Comparison of ENCODE assay signal across 17 cellular contexts in genomic region chr20:36385503-36385902, GRCh38.
DNase-seq lines count a peak whose midpoint lies in the region; ATAC-seq and TF ChIP-seq lines count a peak whose summit lies in the region.
"Had no signal": no experiment of that assay in that cellular context is flagged by ENCODE, and none has a peak within 500 bp of the region (broad histone marks: within the 10 kb centered on the region; RNA-seq: fewer than 3 reads in every experiment).

No MANE protein-coding gene starts in this region.

- DNase-seq in SK-N-SH, result peak; percentile 51
- DNase-seq in WERI-Rb-1, result peak; percentile 80
- peak; percentile 64 for DNase-seq in glutamatergic neuron
- no peak for DNase-seq in effector memory CD8-positive, alpha-beta T cell
- no peak for DNase-seq in SJCRH30
- no peak for DNase-seq in activated CD4-positive, alpha-beta T cell treated with anti-CD3 and anti-CD28 coated beads for 36 hours
- no peak for DNase-seq in foreskin fibroblast
- DNase-seq: 8988T; CD4-positive, alpha-beta memory T cell; DMS153; DMS79 treated with DMSO at 0.1 percent for 48 hours; H9 had no signal

- TF ChIP-seq CTCF in SK-N-SH (IDR thresholded peaks at IDR 0.05) (no peak), WERI-Rb-1 (IDR thresholded peaks at IDR 0.05; ENCODE audit: low read depth, low read length) (no peak), glutamatergic neuron (IDR thresholded peaks at IDR 0.05; ENCODE audit: partially characterized antibody, unreplicated experiment) (no peak), foreskin fibroblast (IDR thresholded peaks at IDR 0.05; ENCODE audit: low read depth, low read length) (no peak)

- H3K36me3 ChIP-seq in SK-N-SH (replicated peaks in 1 of 2; ENCODE audit: control insufficient read depth in 1 of 2, insufficient read depth in 2 of 2, low read length in 1 of 2) (no peaks in the 10 kb centered on the region), WERI-Rb-1 (no peaks in the 10 kb centered on the region), SJCRH30 (no peaks in the 10 kb centered on the region)
- H3K36me3 ChIP-seq: BLaER1 had no signal

- H4K20me1 ChIP-seq in SK-N-SH (ENCODE audit: insufficient read depth), result no peaks in the 10 kb centered on the region; the same call in 1 of the 2 replicates

- H3K9me2 ChIP-seq in SK-N-SH, result no peaks in the 10 kb centered on the region

- CTCF ChIA-PET in SK-N-SH (lab: Yijun Ruan, JAX), result interaction anchor here (1.2 to 2.1 kb wide), 3 partner anchors 14 to 54 kb away, joined by 4 to 7 read pairs (median 4); no protein-coding TSS in a partner anchor
- CTCF ChIA-PET in activated CD4-positive, alpha-beta T cell treated with anti-CD3 and anti-CD28 coated beads for 36 hours (lab: Charles Lee), result no interaction called here

- H3K9me3 ChIP-seq in SK-N-SH (no peaks in the 10 kb centered on the region), WERI-Rb-1 (ENCODE audit: severe bottlenecking) (no peaks in the 10 kb centered on the region), SJCRH30 (replicated peaks) (no peaks in the 10 kb centered on the region)
- H3K9me3 ChIP-seq: BLaER1 had no signal

- no peak overlapping the region for H3K4me2 ChIP-seq in SK-N-SH
- H3K4me2 ChIP-seq: BLaER1 had no signal

- H3K9ac ChIP-seq in SK-N-SH, result no peak overlapping the region
- H3K9ac ChIP-seq: BLaER1 had no signal

- 0% methylated on average over 1 of the region's 3 CpGs for WGBS in SK-N-SH (ENCODE audit: low lambda C conversion rate)

- peaks cover 0 to 7% of the 10 kb centered on the region in 2 experiments; a peak in 1 of 4 replicates for H3K4me1 ChIP-seq in SK-N-SH (ENCODE audit: control insufficient read depth in 1 of 2, insufficient read depth in 2 of 2, low read depth in 1 of 2, low read length in 1 of 2)
- H3K4me1 ChIP-seq in SJCRH30, result no peaks in the 10 kb centered on the region
- H3K4me1 ChIP-seq: BLaER1 had no signal

- H3K4me1 Mint-ChIP-seq in glutamatergic neuron (ENCODE audit: low read depth, unreplicated experiment), result peaks cover 7% of the 10 kb centered on the region
- H3K4me1 Mint-ChIP-seq in effector memory CD8-positive, alpha-beta T cell (ENCODE audit: low read depth in 2 of 2), result no peaks in the 10 kb centered on the region
- no peaks in the 10 kb centered on the region for H3K4me1 Mint-ChIP-seq in activated CD4-positive, alpha-beta T cell treated with anti-CD3 and anti-CD28 coated beads for 36 hours
- H3K4me1 Mint-ChIP-seq: CD14-positive monocyte; CD4-positive, alpha-beta memory T cell had no signal

- no peak overlapping the region for H3K4me3 ChIP-seq in SK-N-SH (ENCODE audit: low read depth in 2 of 2, low read length in 1 of 2)
- H3K4me3 ChIP-seq in WERI-Rb-1 (ENCODE audit: low read depth, low read length), result no peak overlapping the region
- H3K4me3 ChIP-seq in SJCRH30, result no peak overlapping the region
- H3K4me3 ChIP-seq in foreskin fibroblast (ENCODE audit: low read depth in 1 of 2, low read length in 2 of 2), result no peak overlapping the region
- H3K4me3 ChIP-seq: BLaER1, GM12878 had no signal

- H3K27ac ChIP-seq in SK-N-SH (ENCODE audit: low read depth in 2 of 2, low read length in 1 of 2) (0 out of 4 replicates have a peak overlapping the region, but pooled peaks of 1 of the 2 experiments have one; percentile 11), WERI-Rb-1 (peak overlapping the region; percentile 72), SJCRH30 (no peak overlapping the region)
- H3K27ac ChIP-seq: BLaER1 had no signal

- H3K79me2 ChIP-seq in SK-N-SH (ENCODE audit: insufficient read depth), result no peaks in the 10 kb centered on the region

- no peak overlapping the region for H3K27ac Mint-ChIP-seq in glutamatergic neuron (ENCODE audit: unreplicated experiment)
- no peak overlapping the region for H3K27ac Mint-ChIP-seq in effector memory CD8-positive, alpha-beta T cell
- no peak overlapping the region for H3K27ac Mint-ChIP-seq in activated CD4-positive, alpha-beta T cell treated with anti-CD3 and anti-CD28 coated beads for 36 hours
- H3K27ac Mint-ChIP-seq: CD14-positive monocyte; CD4-positive, alpha-beta memory T cell had no signal

- H3K4me3 Mint-ChIP-seq in glutamatergic neuron (ENCODE audit: unreplicated experiment), result peak overlapping the region; percentile 23
- no peak overlapping the region for H3K4me3 Mint-ChIP-seq in effector memory CD8-positive, alpha-beta T cell
- no peak overlapping the region for H3K4me3 Mint-ChIP-seq in activated CD4-positive, alpha-beta T cell treated with anti-CD3 and anti-CD28 coated beads for 36 hours
- H3K4me3 Mint-ChIP-seq: CD14-positive monocyte; CD4-positive, alpha-beta memory T cell; H9 had no signal

- POLR2A ChIA-PET in SK-N-SH (lab: Yijun Ruan, JAX), result no interaction called here
- POLR2A ChIA-PET in activated CD4-positive, alpha-beta T cell treated with anti-CD3 and anti-CD28 coated beads for 36 hours (lab: Charles Lee), result no interaction called here

- TF ChIP-seq RAD21 in SK-N-SH (IDR thresholded peaks at IDR 0.05; ENCODE audit: low read length), result no peak

- intact Hi-C loops in activated CD4-positive, alpha-beta T cell treated with anti-CD3 and anti-CD28 coated beads for 36 hours (cut with DNase I, micrococcal nuclease), result no loop called here

- TF ChIP-seq EP300 in SK-N-SH (IDR thresholded peaks at IDR 0.05; ENCODE audit: borderline replicate concordance in 1 of 2, low read depth in 1 of 2, low read length in 1 of 2), result no peak; a peak in 1 of 4 replicates

- H3K27me3 ChIP-seq in SK-N-SH (ENCODE audit: insufficient read depth) (no peaks in the 10 kb centered on the region), WERI-Rb-1 (ENCODE audit: insufficient read depth, low read depth, severe bottlenecking) (no peaks in the 10 kb centered on the region), SJCRH30 (0 out of 2 replicates have a peak, but pooled peaks cover 3% of the 10 kb centered on the region)
- H3K27me3 ChIP-seq: BLaER1 had no signal

- H2AFZ ChIP-seq in SK-N-SH (ENCODE audit: low read depth), result no peak overlapping the region

- no peak for ATAC-seq in SK-N-SH treated with all-trans-retinoic acid at 6 μM for 48 hours
- no peak for ATAC-seq in effector memory CD8-positive, alpha-beta T cell (replicated peaks)
- no peak for ATAC-seq in activated CD4-positive, alpha-beta T cell treated with anti-CD3 and anti-CD28 coated beads for 36 hours
- ATAC-seq: GM12878, HepG2 had no signal

- H3K27me3 Mint-ChIP-seq in glutamatergic neuron (ENCODE audit: unreplicated experiment), result peaks cover 10% of the 10 kb centered on the region
- H3K27me3 Mint-ChIP-seq in effector memory CD8-positive, alpha-beta T cell, result peaks cover 8 to 61% of the 10 kb centered on the region in 2 donors
- H3K27me3 Mint-ChIP-seq in activated CD4-positive, alpha-beta T cell treated with anti-CD3 and anti-CD28 coated beads for 36 hours, result peaks cover 8% of the 10 kb centered on the region

- peaks cover 4% of the 10 kb centered on the region for H3K9me3 Mint-ChIP-seq in glutamatergic neuron (ENCODE audit: unreplicated experiment)
- no peaks in the 10 kb centered on the region for H3K9me3 Mint-ChIP-seq in effector memory CD8-positive, alpha-beta T cell
- H3K9me3 Mint-ChIP-seq in activated CD4-positive, alpha-beta T cell treated with anti-CD3 and anti-CD28 coated beads for 36 hours (ENCODE audit: low read depth), result no peaks in the 10 kb centered on the region
- H3K9me3 Mint-ChIP-seq: H9 had no signal

- no peaks in the 10 kb centered on the region for H3F3A ChIP-seq in SK-N-SH (replicated peaks; ENCODE audit: insufficient read depth)

- no peaks in the 10 kb centered on the region for H3K36me3 Mint-ChIP-seq in glutamatergic neuron (ENCODE audit: unreplicated experiment)
- no peaks in the 10 kb centered on the region for H3K36me3 Mint-ChIP-seq in effector memory CD8-positive, alpha-beta T cell (ENCODE audit: insufficient read depth)
- H3K36me3 Mint-ChIP-seq in activated CD4-positive, alpha-beta T cell treated with anti-CD3 and anti-CD28 coated beads for 36 hours (ENCODE audit: low read depth), result no peaks in the 10 kb centered on the region
- H3K36me3 Mint-ChIP-seq: CD14-positive monocyte had no signal

TF ChIP-seq in SK-N-SH, 30 proteins besides CTCF, POLR2A, EP300 and RAD21 (continues in another document):
- TF ChIP-seq EZH2phosphoT487 (IDR thresholded peaks at IDR 0.05; ENCODE audit: borderline replicate concordance, low read depth) (no peak), MEF2A (IDR thresholded peaks at IDR 0.05; ENCODE audit: borderline replicate concordance, low read depth) (no peak), RFX5 (IDR thresholded peaks at IDR 0.05; ENCODE audit: low read length) (no peak), SIN3A (IDR thresholded peaks at IDR 0.05; ENCODE audit: borderline replicate concordance, low read depth, low read length) (no peak), IRF3 (IDR thresholded peaks at IDR 0.05; ENCODE audit: low read depth, low read length) (no peak), TEAD4 (IDR thresholded peaks at IDR 0.05; ENCODE audit: borderline replicate concordance, insufficient read depth) (no peak), TCF12 (IDR thresholded peaks at IDR 0.05) (no peak)

TF ChIP-seq in SK-N-SH treated with all-trans-retinoic acid at 6 μM for 48 hours, 23 proteins besides CTCF, POLR2A, EP300 and RAD21 (continues in another document):
- TF ChIP-seq TOX (CRISPR knock-in tag; IDR thresholded peaks at IDR 0.05; ENCODE audit: borderline replicate concordance) (no peak), TSHZ2 (CRISPR knock-in tag; IDR thresholded peaks at IDR 0.05) (no peak)

Comparison
In these comparisons a context has a peak if more than half of its experiments do, and no peak if none do; other contexts are left out.
1. DNase-seq: peak in SK-N-SH (single experiment), WERI-Rb-1 (single experiment) and glutamatergic neuron (single experiment); none in effector memory CD8-positive, alpha-beta T cell (0 of 3), SJCRH30 (0 of 2), activated CD4-positive, alpha-beta T cell treated with anti-CD3 and anti-CD28 coated beads for 36 hours (single experiment) and foreskin fibroblast (0 of 2).